8 cellular contexts compared by ENCODE assay signal in genomic region chr6:4210619-4211419, GRCh38.
A peak's percentile ranks its signal among the peaks of the same experiment; 100 is the strongest.
DNase-seq lines count a peak whose midpoint lies in the region; ATAC-seq, FAIRE-seq and TF ChIP-seq lines count a peak whose summit lies in the region.

No MANE protein-coding gene starts in this region.

- H3K9ac ChIP-seq in GM12878 (ENCODE audit: control insufficient read depth, insufficient read depth, low read length): no peak overlapping the region

- peak; percentile 62 to 73 (median 69) for TF ChIP-seq CTCF in GM12878 (IDR thresholded peaks at IDR 0.05 in 2 of 3, conservative IDR thresholded peaks at IDR 0.05 in 1 of 3; ENCODE audit: control insufficient read depth in 2 of 3, extremely low read depth in 1 of 3, insufficient read depth in 1 of 3, low read depth in 3 of 3, low read length in 3 of 3)

- no peak overlapping the region for H3K4me3 ChIP-seq in GM12878

- H3K4me2 ChIP-seq in GM12878 (ENCODE audit: control insufficient read depth, insufficient read depth): no peak overlapping the region

- no peak overlapping the region for H2AFZ ChIP-seq in GM12878 (ENCODE audit: control insufficient read depth, low read depth, low read length)

- peak; percentile 64 for TF ChIP-seq RAD21 in GM12878 (IDR thresholded peaks at IDR 0.05; ENCODE audit: insufficient read depth, low read depth, low read length)

- no peak for TF ChIP-seq EP300 in GM12878 (IDR thresholded peaks at IDR 0.05; ENCODE audit: borderline replicate concordance in 1 of 2, control insufficient read depth in 1 of 2, low read depth in 2 of 2, low read length in 2 of 2)

- no peak overlapping the region for H3K27ac Mint-ChIP-seq in immature natural killer cell

- H3K9me3 Mint-ChIP-seq in immature natural killer cell: peaks cover 0 to 2% (median 0%) of the 10 kb centered on the region in 6 donors

- POLR2A ChIA-PET in GM12878 (lab: Charles Lee): no interaction called here

- H3K4me3 Mint-ChIP-seq in immature natural killer cell: no peak overlapping the region

- H3K9me3 ChIP-seq in GM12878 (replicated peaks; ENCODE audit: control insufficient read depth, insufficient read depth, low read length): peaks cover 5% of the 10 kb centered on the region; the same call in 1 of the 3 replicates

- DNase-seq in ACHN (peak; percentile 52), GM18507 (ENCODE audit: extremely low spot score, insufficient read length, low read depth) (peak; percentile 15), KBM-7 (peak; percentile 71), T1000 (lab: John Stamatoyannopoulos, UW) (peak; percentile 28), GM12878 (ENCODE audit: low read depth, low spot score) (no peak), immature natural killer cell (peak; percentile 9 to 27 (median 12)), NCI-H2107 (lab: John Stamatoyannopoulos, UW) (no peak)
- peak; percentile 10 to 37 for DNase-seq in stimulated activated CD4-positive, alpha-beta T cell treated with anti-CD3 and anti-CD28 coated beads, Interleukin-1b, Interleukin-23, amount 100 ng/mL, for 1 hour (ENCODE audit: low read depth in 2 of 2)

- BruUV-seq in GM12878 (replicated peaks; lab: Mats Ljungman, UMichigan): no TSS peak

- H4K20me1 ChIP-seq in GM12878 (ENCODE audit: control insufficient read depth, insufficient read depth): no peaks in the 10 kb centered on the region

- in situ Hi-C loops in ACHN (cut with HindIII; ENCODE audit: low pct_ligation_motif_present, low pct_unique_long_range_greater_than_20kb, low sequenced_read_pairs) (no loop called here), KBM-7 (cut with MboI; ENCODE audit: low pct_unique_long_range_greater_than_20kb, low sequenced_read_pairs) (no loop called here), GM12878 (cut with MboI) (no loop called here)

- no peaks in the 10 kb centered on the region for H3K4me1 ChIP-seq in GM12878 (ENCODE audit: control insufficient read depth, insufficient read depth, low read length)

- peaks cover 2 to 6% (median 3%) of the 10 kb centered on the region in 3 donors for H3K27me3 Mint-ChIP-seq in immature natural killer cell (ENCODE audit: low read depth in 3 of 3)

- SMC1A ChIA-PET in GM12878 (lab: Charles Lee; ENCODE audit: uncharacterized antibody, unreplicated experiment): interaction anchor here (0.7 to 1.5 kb wide), 10 partner anchors 24 to 468 kb away, joined by 3 to 7 read pairs (median 3); no protein-coding TSS in a partner anchor

- ATAC-seq in GM12878: peak; percentile 93

- CTCF ChIA-PET in GM12878 (lab: Yijun Ruan, JAX): interaction anchor here (0.6 to 1.5 kb wide), 11 partner anchors 15 to 921 kb away, joined by 3 to 17 read pairs (median 4); no protein-coding TSS in a partner anchor

- FAIRE-seq in GM18507 (lab: Jason Lieb, UNC) (peak; percentile 63), GM12878 (lab: Jason Lieb, UNC) (peak; percentile 56)

- H3K27ac ChIP-seq in GM12878 (ENCODE audit: control insufficient read depth, insufficient read depth): no peak overlapping the region

- WGBS in GM12878 (ENCODE audit: insufficient coverage, insufficient replicate concordance, low lambda C conversion rate, missing lambda C conversion rate): 12% methylated on average over 5 of the region's 5 CpGs

- peaks cover 0 to 3% of the 10 kb centered on the region in 2 donors for H3K4me1 Mint-ChIP-seq in immature natural killer cell

- no peak for TF ChIP-seq POLR2A in GM12878 (IDR thresholded peaks at IDR 0.05; ENCODE audit: low read depth, low read length)

- no peaks in the 10 kb centered on the region for H3K27me3 ChIP-seq in GM12878 (replicated peaks in 1 of 2; ENCODE audit: control insufficient read depth in 2 of 2, insufficient read depth in 2 of 2, low read length in 1 of 2)

- no peaks in the 10 kb centered on the region for H3K79me2 ChIP-seq in GM12878 (ENCODE audit: control insufficient read depth, insufficient read depth, low read length)

- RAD21 ChIA-PET in GM12878 (lab: Charles Lee; ENCODE audit: unreplicated experiment): interaction anchor here (0.6 to 1.4 kb wide), 7 partner anchors 56 to 821 kb away, joined by 3 to 5 read pairs (median 3); partner anchors contain the start of gene ECI2

- intact Hi-C loops in GM12878 (cut with micrococcal nuclease; ENCODE audit: unreplicated experiment): loop anchor here (10.0 kb wide), 1 partner anchor 466 kb away; no protein-coding TSS in a partner anchor

- no peaks in the 10 kb centered on the region for H3K36me3 ChIP-seq in GM12878 (ENCODE audit: control insufficient read depth in 2 of 2, insufficient read depth in 2 of 2, low read length in 1 of 2)

- H3K36me3 Mint-ChIP-seq in immature natural killer cell: no peaks in the 10 kb centered on the region

TF ChIP-seq in GM12878, 131 proteins besides CTCF, POLR2A, EP300 and RAD21:
- TF ChIP-seq SMC3 (IDR thresholded peaks at IDR 0.05; ENCODE audit: borderline replicate concordance, low read length) (peak; percentile 47), PML (IDR thresholded peaks at IDR 0.05; ENCODE audit: low read length) (no peak)

Comparison
In these comparisons a context has a peak if more than half of its experiments do, and no peak if none do; other contexts are left out.
1. DNase-seq: peak in ACHN (single experiment), GM18507 (single experiment), KBM-7 (single experiment), T1000 (single experiment), immature natural killer cell (3 of 3) and stimulated activated CD4-positive, alpha-beta T cell treated with anti-CD3 and anti-CD28 coated beads, Interleukin-1b, Interleukin-23, amount 100 ng/mL, for 1 hour (2 of 2); none in GM12878 (single experiment) and NCI-H2107 (single experiment).